ENCODE assay signal across 8 cellular contexts in the genomic region with DNA sequence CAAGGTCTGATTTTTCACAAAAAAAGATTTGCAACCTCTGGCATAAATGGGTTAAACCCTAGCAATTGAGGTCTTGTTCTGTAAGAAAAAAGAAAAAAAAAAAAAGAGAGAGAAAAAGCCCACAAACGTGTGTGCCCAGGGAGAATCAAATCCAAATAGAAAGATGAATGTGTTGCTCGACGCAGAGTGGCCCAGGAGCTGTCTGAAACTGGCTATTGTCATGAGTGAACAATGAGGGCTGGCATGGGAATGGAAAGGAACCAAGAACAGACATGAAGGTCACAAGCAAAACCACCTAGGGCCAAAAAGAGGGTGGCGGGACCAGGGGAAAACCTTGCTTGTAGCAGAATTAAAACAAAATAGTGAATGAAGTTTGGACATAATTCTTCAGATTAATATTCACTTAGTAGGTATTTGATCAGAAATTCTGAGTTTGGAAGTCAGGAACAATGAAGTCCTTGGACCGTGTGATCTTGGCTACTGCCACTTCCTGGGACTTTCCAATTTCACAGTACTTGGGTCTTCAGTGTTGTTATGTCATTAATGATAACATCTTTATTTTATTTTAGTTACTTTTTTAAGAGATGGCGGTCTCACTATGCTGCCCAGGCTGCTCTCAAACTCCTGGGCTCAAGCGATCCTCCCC. TPM values are rescaled to one million over a fixed set of nuclear protein-coding genes. Genes with fewer than 3 reads are reported as not detected.
DNase-seq lines count a peak whose midpoint lies in the region; ATAC-seq and TF ChIP-seq lines count a peak whose summit lies in the region.

No MANE protein-coding gene starts in this region.

- peak overlapping the region; percentile 37 to 99 (median 94) for H3K27ac Mint-ChIP-seq in naive thymus-derived CD4-positive, alpha-beta T cell

- H3K4me1 Mint-ChIP-seq in naive thymus-derived CD4-positive, alpha-beta T cell, result peaks cover 37 to 73% (median 65%) of the 10 kb centered on the region in 7 donors

- no peak for DNase-seq in mammary epithelial cell
- DNase-seq in naive thymus-derived CD4-positive, alpha-beta T cell, result no peak
- no peak for DNase-seq in epidermal melanocyte (ENCODE audit: insufficient read length, low spot score)

- no peak for ATAC-seq in naive thymus-derived CD4-positive, alpha-beta T cell
- ATAC-seq in GM18870 (IDR thresholded peaks at IDR 0.05; ENCODE audit: unreplicated experiment) (no peak), HG02588 (IDR thresholded peaks at IDR 0.05; ENCODE audit: unreplicated experiment) (no peak), GM21717 (IDR thresholded peaks at IDR 0.05; ENCODE audit: unreplicated experiment) (no peak)

- POLR2A ChIA-PET in naive thymus-derived CD4-positive, alpha-beta T cell (lab: Charles Lee), result interaction anchor here (0.6 kb wide), 1 partner anchor 496 kb away, joined by 3 read pairs; no protein-coding TSS in a partner anchor

- dilution Hi-C loops in mammary epithelial cell (cut with HindIII; ENCODE audit: low sequenced_read_pairs), result no loop called here

- no TSS peak for BruUV-seq in mammary epithelial cell (replicated peaks; lab: Mats Ljungman, UMichigan)

- peaks cover 81% of the 10 kb centered on the region for H3K79me2 ChIP-seq in mammary epithelial cell (ENCODE audit: insufficient read depth, low read length)

- 7% methylated on average over 7 of the region's 7 CpGs for WGBS in mammary epithelial cell (ENCODE audit: low coverage, missing lambda C conversion rate)

- H3K4me2 ChIP-seq in BLaER1 (peak overlapping the region; percentile 93), mammary epithelial cell (ENCODE audit: insufficient read depth, low read depth, low read length) (peak overlapping the region; percentile 92)

- H3K9me3 ChIP-seq in BLaER1, result no peaks in the 10 kb centered on the region
- H3K9me3 ChIP-seq in mammary epithelial cell (replicated peaks; ENCODE audit: insufficient read depth, low read length), result no peaks in the 10 kb centered on the region
- H3K9me3 ChIP-seq in naive thymus-derived CD4-positive, alpha-beta T cell (ENCODE audit: control insufficient read depth in 2 of 3, low read length in 3 of 3), result no peaks in the 10 kb centered on the region

- H3K4me3 Mint-ChIP-seq in naive thymus-derived CD4-positive, alpha-beta T cell, result peak overlapping the region; percentile 73 to 99 (median 92)

- in situ Hi-C loops in mammary epithelial cell (cut with MboI; ENCODE audit: low sequenced_read_pairs in 2 of 2), result no loop called here

- H3K9me3 Mint-ChIP-seq in naive thymus-derived CD4-positive, alpha-beta T cell, result peaks cover 0 to 2% (median 0%) of the 10 kb centered on the region in 11 donors

- peak overlapping the region; percentile 99 for H3K4me3 ChIP-seq in BLaER1
- H3K4me3 ChIP-seq in mammary epithelial cell (replicated peaks in 1 of 3; ENCODE audit: insufficient read depth in 1 of 3, low read depth in 2 of 3, low read length in 3 of 3), result peak overlapping the region; percentile 12 to 66 (median 55)
- no peak overlapping the region for H3K4me3 ChIP-seq in naive thymus-derived CD4-positive, alpha-beta T cell (ENCODE audit: low read length)

- peak overlapping the region; percentile 99 for H3K27ac ChIP-seq in BLaER1
- H3K27ac ChIP-seq in mammary epithelial cell (ENCODE audit: insufficient read depth, low read depth, low read length), result peak overlapping the region; percentile 93
- peak overlapping the region; percentile 90 for H3K27ac ChIP-seq in naive thymus-derived CD4-positive, alpha-beta T cell (ENCODE audit: low read depth, low read length)

- H3K4me1 ChIP-seq in BLaER1, result peaks cover 80% of the 10 kb centered on the region
- peaks cover 63% of the 10 kb centered on the region for H3K4me1 ChIP-seq in mammary epithelial cell (ENCODE audit: insufficient read depth, low read length)
- peaks cover 50 to 51% of the 10 kb centered on the region in 2 donors for H3K4me1 ChIP-seq in naive thymus-derived CD4-positive, alpha-beta T cell (ENCODE audit: control insufficient read depth in 2 of 2, insufficient read depth in 2 of 2, low read length in 2 of 2)

- H3K36me3 ChIP-seq in BLaER1 (peaks cover 69% of the 10 kb centered on the region), mammary epithelial cell (ENCODE audit: insufficient read depth, low read length) (peaks cover 44% of the 10 kb centered on the region)
- H3K36me3 ChIP-seq in naive thymus-derived CD4-positive, alpha-beta T cell (ENCODE audit: control insufficient read depth in 2 of 3, insufficient read depth in 3 of 3, low read length in 3 of 3), result peaks cover 25 to 45% (median 32%) of the 10 kb centered on the region in 3 experiments

- peaks cover 81% of the 10 kb centered on the region for H4K20me1 ChIP-seq in BLaER1
- H4K20me1 ChIP-seq in mammary epithelial cell (ENCODE audit: insufficient read depth, low read length), result peaks cover 23% of the 10 kb centered on the region

- TF ChIP-seq EP300 in Ishikawa (IDR thresholded peaks at IDR 0.05; ENCODE audit: borderline replicate concordance), result no peak

- H3K9ac ChIP-seq in BLaER1 (peak overlapping the region; percentile 99), mammary epithelial cell (ENCODE audit: insufficient read depth, low read length) (peak overlapping the region; percentile 91)

- no peak for TF ChIP-seq RAD21 in Ishikawa (IDR thresholded peaks at IDR 0.05; ENCODE audit: low read depth)

- CTCF ChIA-PET in mammary epithelial cell (lab: Charles Lee; ENCODE audit: low non-redundant PET), result interaction anchor here (0.5 kb wide), 1 partner anchor 260 kb away, joined by 4 read pairs; no protein-coding TSS in a partner anchor
- CTCF ChIA-PET in naive thymus-derived CD4-positive, alpha-beta T cell (lab: Charles Lee), result no interaction called here

- peaks cover 0 to 3% (median 0%) of the 10 kb centered on the region in 5 donors for H3K27me3 Mint-ChIP-seq in naive thymus-derived CD4-positive, alpha-beta T cell

- H2AFZ ChIP-seq in mammary epithelial cell (ENCODE audit: low read depth, low read length), result no peak overlapping the region

- H3K36me3 Mint-ChIP-seq in naive thymus-derived CD4-positive, alpha-beta T cell, result peaks cover 8 to 72% (median 25%) of the 10 kb centered on the region in 5 donors

- TF ChIP-seq CTCF in mammary epithelial cell (conservative IDR thresholded peaks at IDR 0.05 in 1 of 2, IDR thresholded peaks at IDR 0.05 in 1 of 2; ENCODE audit: extremely low read depth in 1 of 2, insufficient read depth in 1 of 2, low read depth in 1 of 2, low read length in 2 of 2), result no peak

- no peaks in the 10 kb centered on the region for H3K27me3 ChIP-seq in BLaER1
- H3K27me3 ChIP-seq in mammary epithelial cell (ENCODE audit: insufficient read depth, low read length), result no peaks in the 10 kb centered on the region
- no peaks in the 10 kb centered on the region for H3K27me3 ChIP-seq in naive thymus-derived CD4-positive, alpha-beta T cell (ENCODE audit: control insufficient read depth in 2 of 2, insufficient read depth in 2 of 2, low read length in 2 of 2)

- intact Hi-C loops in mammary epithelial cell (cut with micrococcal nuclease), result no loop called here
- intact Hi-C loops in naive thymus-derived CD4-positive, alpha-beta T cell (cut with micrococcal nuclease), result loop anchor here (5.0 to 10.0 kb wide), 6 partner anchors 42 to 949 kb away; a partner anchor contains a TSS

TF ChIP-seq in Ishikawa, 13 proteins besides CTCF, POLR2A, EP300 and RAD21:
- TF ChIP-seq NFIC (IDR thresholded peaks at IDR 0.05) (0 out of 2 replicates have a peak, but pooled peaks have one; percentile 10), CEBPB (IDR thresholded peaks at IDR 0.05) (no peak)
TF ChIP-seq in Ishikawa: peak in this region for 1.

RNA-seq across cellular contexts. Expression of a gene that starts 3.1 kb away (rescaled TPM):
- 1,000 to 10,000 TPM; 1,459 to 2,190 TPM for total RNA-seq in mammary epithelial cell
- polyA plus RNA-seq in mammary epithelial cell, result 3,004 TPM
- polyA minus RNA-seq in mammary epithelial cell, result 2,906 TPM
- total RNA-seq in naive thymus-derived CD4-positive, alpha-beta T cell, result 1,000 to 10,000 TPM in 1 of 5 experiments, 100 to 1,000 TPM in 4; 198 to 3,569 (median 264) TPM
- 1,000 to 10,000 TPM in 1 of 2 donors, 100 to 1,000 TPM in 1; 944 to 1,140 TPM for polyA plus RNA-seq in naive thymus-derived CD4-positive, alpha-beta T cell

RNA-seq across cellular contexts. Expression of a gene that starts 57.9 kb away (rescaled TPM):
- 10 to 100 TPM; 20.7 to 48.4 TPM for total RNA-seq in mammary epithelial cell
- polyA plus RNA-seq in mammary epithelial cell, result 2.1 TPM
- polyA minus RNA-seq in mammary epithelial cell, result 116 TPM
- 100 to 1,000 TPM in 4 of 5 experiments, 10 to 100 TPM in 1; 75.6 to 114 (median 107) TPM for total RNA-seq in naive thymus-derived CD4-positive, alpha-beta T cell
- polyA plus RNA-seq in naive thymus-derived CD4-positive, alpha-beta T cell, result 1 to 10 TPM; 7.3 to 9.1 TPM
